18 cellular contexts compared by ENCODE assay signal in genomic region chr3:170866499-170866898, GRCh38. TPM values are rescaled to one million over a fixed set of nuclear protein-coding genes. Genes with fewer than 3 reads are reported as not detected.
A peak's percentile ranks its signal among the peaks of the same experiment; 100 is the strongest.
DNase-seq lines count a peak whose midpoint lies in the region; ATAC-seq and TF ChIP-seq lines count a peak whose summit lies in the region.
"Had no signal": no experiment of that assay in that cellular context is flagged by ENCODE, and none has a peak within 500 bp of the region (broad histone marks: within the 10 kb centered on the region; RNA-seq: fewer than 3 reads in every experiment).

No MANE protein-coding gene starts in this region.

- no peaks in the 10 kb centered on the region for H3K9me3 ChIP-seq in CD8-positive, alpha-beta memory T cell (ENCODE audit: low read length)
- no peaks in the 10 kb centered on the region for H3K9me3 ChIP-seq in OCI-LY1 (ENCODE audit: low read length)
- H3K9me3 ChIP-seq: heart right ventricle, lower lobe of right lung had no signal

- no peaks in the 10 kb centered on the region for H3K9me2 ChIP-seq in OCI-LY1 (ENCODE audit: low read depth, low read length)

- no peaks in the 10 kb centered on the region for H4K20me1 ChIP-seq in OCI-LY1 (ENCODE audit: insufficient read depth, low read length)

- no peak for DNase-seq in CD8-positive, alpha-beta memory T cell
- no peak for DNase-seq in HPDE6-E6E7 (ENCODE audit: extremely low spot score)
- no peak for DNase-seq in SW 1271 (lab: John Stamatoyannopoulos, UW)
- DNase-seq in DMS53 treated with DMSO at 0.1 percent for 48 hours (lab: John Stamatoyannopoulos, UW; ENCODE audit: unreplicated experiment) = no peak
- DNase-seq: activated effector memory CD4-positive, alpha-beta T cell treated with anti-CD3 and anti-CD28 coated beads, Interleukin-2, amount 50 U/mL, for 16 hours; aorta; Calu3; heart right ventricle; lower lobe of right lung; NCI-H187; NCI-H510A; SHP77 treated with DMSO at 0.1 percent for 48 hours; stimulated activated CD4-positive, alpha-beta T cell treated with anti-CD3 and anti-CD28 coated beads, Interleukin-2, amount 100 ng/mL, for 48 hours had no signal

- TF ChIP-seq CTCF in 22Rv1 (IDR thresholded peaks at IDR 0.05) (no peak), OCI-LY1 (IDR thresholded peaks at IDR 0.05; ENCODE audit: low read length) (no peak), brain (conservative IDR thresholded peaks at IDR 0.05) (no peak)

- peaks cover 7% of the 10 kb centered on the region; the same call in 1 of the 2 replicates for H3F3A ChIP-seq in OCI-LY1 (ENCODE audit: insufficient read depth, low read length)

- peaks cover 33% of the 10 kb centered on the region for H3K4me1 ChIP-seq in CD8-positive, alpha-beta memory T cell (ENCODE audit: insufficient read depth, low read length)
- H3K4me1 ChIP-seq in OCI-LY1 (ENCODE audit: insufficient read depth, low read length, severe bottlenecking) = peaks cover 27% of the 10 kb centered on the region
- H3K4me1 ChIP-seq: parathyroid adenoma had no signal

- peak overlapping the region in 6 of 8 donors; percentile 12 to 90 (median 67) for H3K27ac Mint-ChIP-seq in CD8-positive, alpha-beta memory T cell
- peak overlapping the region in 3 of 5 experiments; percentile 26 to 74 (median 63) for H3K27ac Mint-ChIP-seq in brain

- H3K36me3 ChIP-seq in CD8-positive, alpha-beta memory T cell (ENCODE audit: insufficient read depth, low read length) = peaks cover 15% of the 10 kb centered on the region
- H3K36me3 ChIP-seq in OCI-LY1 (ENCODE audit: insufficient read depth, low read length) = peaks cover 47% of the 10 kb centered on the region

- no peaks in the 10 kb centered on the region for H3K27me3 ChIP-seq in CD8-positive, alpha-beta memory T cell (ENCODE audit: insufficient read depth, low read length, poor library complexity, severe bottlenecking)
- no peaks in the 10 kb centered on the region for H3K27me3 ChIP-seq in OCI-LY1 (ENCODE audit: insufficient read depth, low read length)
- H3K27me3 ChIP-seq: heart right ventricle had no signal

- CTCF ChIA-PET in CD8-positive, alpha-beta memory T cell (lab: Charles Lee) = interaction anchor here (1.4 kb wide), 1 partner anchor 42 kb away, joined by 4 read pairs; the partner anchor contains the start of gene EIF5A2

- peaks cover 21% of the 10 kb centered on the region for H3K79me2 ChIP-seq in OCI-LY1 (ENCODE audit: insufficient read depth, low read length)
- H3K79me2 ChIP-seq: parathyroid adenoma had no signal

- H3K4me3 ChIP-seq in CD8-positive, alpha-beta memory T cell (ENCODE audit: low read length) = no peak overlapping the region
- H3K4me3 ChIP-seq in OCI-LY1 (ENCODE audit: low read depth, low read length, poor library complexity, severe bottlenecking) = no peak overlapping the region
- H3K4me3 ChIP-seq: heart right ventricle, lower lobe of right lung had no signal

- peak overlapping the region; percentile 81 for H3K4me2 ChIP-seq in OCI-LY1 (ENCODE audit: low read length)

- peaks cover 30 to 46% (median 42%) of the 10 kb centered on the region in 3 donors for H3K4me1 Mint-ChIP-seq in CD8-positive, alpha-beta memory T cell
- H3K4me1 Mint-ChIP-seq in brain = peaks cover 56% of the 10 kb centered on the region

- H3K4me3 Mint-ChIP-seq in CD8-positive, alpha-beta memory T cell = no peak overlapping the region
- peak overlapping the region in 1 of 5 experiments; percentile 59 for H3K4me3 Mint-ChIP-seq in brain

- H3K9me3 Mint-ChIP-seq in CD8-positive, alpha-beta memory T cell = no peaks in the 10 kb centered on the region
- H3K9me3 Mint-ChIP-seq in brain = peaks cover 0 to 4% (median 0%) of the 10 kb centered on the region in 5 experiments

- POLR2A ChIA-PET in CD8-positive, alpha-beta memory T cell (lab: Charles Lee) = interaction anchor here (0.5 to 0.6 kb wide), 2 partner anchors 678 to 1266 kb away, joined by 3 read pairs; no protein-coding TSS in a partner anchor

- H3K27ac ChIP-seq in 22Rv1 = peak overlapping the region; percentile 88; the same call in 1 of the 2 replicates
- H3K27ac ChIP-seq in CD8-positive, alpha-beta memory T cell (ENCODE audit: low read depth, low read length) = no peak overlapping the region
- H3K27ac ChIP-seq in OCI-LY1 (ENCODE audit: low read depth, low read length, poor library complexity, severe bottlenecking) = no peak overlapping the region
- H3K27ac ChIP-seq: lower lobe of right lung, parathyroid adenoma had no signal

- H3K36me3 Mint-ChIP-seq in CD8-positive, alpha-beta memory T cell = peaks cover 9 to 40% (median 12%) of the 10 kb centered on the region in 3 donors
- peaks cover 30% of the 10 kb centered on the region for H3K36me3 Mint-ChIP-seq in brain

- ATAC-seq in HG02840 (IDR thresholded peaks at IDR 0.05; ENCODE audit: low FRiP score, unreplicated experiment) = no peak
- ATAC-seq: heart right ventricle, lower lobe of right lung had no signal

- H3K9ac ChIP-seq in OCI-LY1 (ENCODE audit: low read length) = no peak overlapping the region
- H3K9ac ChIP-seq: parathyroid adenoma had no signal

- H2AFZ ChIP-seq in OCI-LY1 (ENCODE audit: low read length) = no peak overlapping the region
- H2AFZ ChIP-seq: parathyroid adenoma had no signal

- no peaks in the 10 kb centered on the region for H3K27me3 Mint-ChIP-seq in CD8-positive, alpha-beta memory T cell
- H3K27me3 Mint-ChIP-seq in brain = peaks cover 18% of the 10 kb centered on the region

RNA-seq across cellular contexts. Expression of gene RPL22L1, which starts 3.5 kb away (rescaled TPM):
- 100 to 1,000 TPM; 217 to 228 TPM for total RNA-seq in CD8-positive, alpha-beta memory T cell
- polyA plus RNA-seq in CD8-positive, alpha-beta memory T cell = 42.9 TPM
- polyA plus RNA-seq in brain (ENCODE audit: insufficient read depth, low read depth, low replicate concordance) = 14.1 TPM

RNA-seq across cellular contexts. Expression of gene EIF5A2, which starts 41.9 kb away (rescaled TPM):
- total RNA-seq in CD8-positive, alpha-beta memory T cell = 10 to 100 TPM; 10.8 to 12.4 TPM
- polyA plus RNA-seq in CD8-positive, alpha-beta memory T cell = 18.6 TPM
- 2.4 TPM for polyA plus RNA-seq in brain (ENCODE audit: insufficient read depth, low read depth, low replicate concordance)
